Comparison of ENCODE assay signal across 14 cellular contexts in the genomic region with DNA sequence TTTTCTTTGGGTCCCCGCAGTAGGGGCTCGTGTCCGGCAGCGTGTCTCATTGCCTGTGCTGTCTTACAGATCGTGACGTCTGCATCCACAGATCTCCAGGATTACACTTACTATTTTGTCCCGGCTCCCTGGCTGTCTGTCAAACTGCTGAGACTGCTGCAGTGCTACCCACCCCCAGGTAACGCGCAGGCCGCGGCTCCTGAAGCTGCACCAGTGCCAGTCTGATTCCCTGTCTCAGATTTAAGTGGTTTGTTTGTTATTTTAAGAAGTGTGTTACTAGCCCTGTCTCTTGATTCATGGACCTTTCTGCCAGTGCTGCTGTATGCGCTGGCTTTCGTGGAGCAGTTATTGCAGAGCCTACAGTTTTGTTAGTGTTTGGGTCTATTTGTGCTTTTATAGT. TPM values are rescaled to one million over a fixed set of nuclear protein-coding genes. Genes with fewer than 3 reads are reported as not detected.
A peak's percentile ranks its signal among the peaks of the same experiment; 100 is the strongest.
DNase-seq lines count a peak whose midpoint lies in the region; ATAC-seq and TF ChIP-seq lines count a peak whose summit lies in the region.
"Had no signal": no experiment of that assay in that cellular context is flagged by ENCODE, and none has a peak within 500 bp of the region (broad histone marks: within the 10 kb centered on the region; RNA-seq: fewer than 3 reads in every experiment).

No MANE protein-coding gene starts in this region.

- no peaks in the 10 kb centered on the region for H3K27me3 ChIP-seq in left ventricle myocardium inferior (ENCODE audit: low read depth)
- H3K27me3 ChIP-seq: BLaER1 treated with 17β-estradiol and CSF1 and Interleukin-3, amounts not matched to agents 10 nM and 100 nM had no signal

- H3K4me1 ChIP-seq in left ventricle myocardium inferior: peaks cover 8% of the 10 kb centered on the region

- peak; percentile 47 for DNase-seq in Right ventricle myocardium inferior (ENCODE audit: missing footprints)
- DNase-seq in left ventricle myocardium inferior: no peak
- DNase-seq in left kidney (ENCODE audit: low read depth, low spot score): peak; percentile 69
- DNase-seq in coronary artery (ENCODE audit: low spot score): no peak
- no peak for DNase-seq in germinal center (ENCODE audit: low spot score)
- DNase-seq: ACHN; CD4-positive, CD25-positive, alpha-beta regulatory T cell; DMS79; GM23248; H7 had no signal

- intact Hi-C loops in Right ventricle myocardium inferior (cut with DNase I) (no loop called here), left ventricle myocardium inferior (cut with micrococcal nuclease) (no loop called here)

- TF ChIP-seq CTCF in left ventricle myocardium inferior (IDR thresholded peaks at IDR 0.05; ENCODE audit: borderline replicate concordance) (no peak), VCaP (conservative IDR thresholded peaks at IDR 0.05) (no peak), coronary artery (IDR thresholded peaks at IDR 0.05) (no peak)

- no peaks in the 10 kb centered on the region for H3K9me3 ChIP-seq in left ventricle myocardium inferior (replicated peaks)
- H3K9me3 ChIP-seq: BLaER1 treated with 17β-estradiol and CSF1 and Interleukin-3, amounts not matched to agents 10 nM and 100 nM had no signal

- H3K27ac ChIP-seq in left ventricle myocardium inferior (replicated peaks): no peak overlapping the region
- H3K27ac ChIP-seq in VCaP: peak overlapping the region; percentile 91; the same call in 1 of the 2 replicates
- no peak overlapping the region for H3K27ac ChIP-seq in coronary artery
- H3K27ac ChIP-seq: BLaER1 treated with 17β-estradiol and CSF1 and Interleukin-3, amounts not matched to agents 10 nM and 100 nM; GM23248 had no signal

- ATAC-seq in Right ventricle myocardium inferior (no peak), HG03280 (IDR thresholded peaks at IDR 0.05; ENCODE audit: unreplicated experiment) (no peak)

- peaks cover 82% of the 10 kb centered on the region for H3K36me3 ChIP-seq in left ventricle myocardium inferior

- H3K4me3 ChIP-seq in left ventricle myocardium inferior (no peak overlapping the region), coronary artery (no peak overlapping the region)
- H3K4me3 ChIP-seq: BLaER1 treated with 17β-estradiol and CSF1 and Interleukin-3, amounts not matched to agents 10 nM and 100 nM; GM23248 had no signal

RNA-seq across cellular contexts. Expression of a gene that starts 51.9 kb away (rescaled TPM):
- total RNA-seq in Right ventricle myocardium inferior (not detected), left ventricle myocardium inferior (not detected)
- total RNA-seq: A172; CD4-positive, CD25-positive, alpha-beta regulatory T cell; GM23248; H7 had no signal

RNA-seq across cellular contexts. Expression of a gene that starts 58.9 kb away (rescaled TPM):
- 51.7 TPM for total RNA-seq in Right ventricle myocardium inferior
- total RNA-seq in left ventricle myocardium inferior: 41.4 TPM

Comparison
In these comparisons a context has a peak if more than half of its experiments do, and no peak if none do; other contexts are left out.
1. DNase-seq: peak in Right ventricle myocardium inferior (single experiment) and left kidney (single experiment); none in left ventricle myocardium inferior (single experiment), coronary artery (single experiment) and germinal center (single experiment).